8 cellular contexts compared by ENCODE assay signal in genomic region chr19:42184401-42184861, GRCh38. TPM values are rescaled to one million over a fixed set of nuclear protein-coding genes. Genes with fewer than 3 reads are reported as not detected.
DNase-seq lines count a peak whose midpoint lies in the region; ATAC-seq and TF ChIP-seq lines count a peak whose summit lies in the region.

No MANE protein-coding gene starts in this region.

- POLR2A ChIA-PET in GM10248 (lab: Yijun Ruan, JAX), result no interaction called here

- DNase-seq in GM10248 (ENCODE audit: extremely low spot score), result peak; percentile 80
- peak; percentile 74 to 92 (median 92) for DNase-seq in NCI-H1417 (lab: John Stamatoyannopoulos, UW)
- peak; percentile 65 for DNase-seq in T-helper 2 cell treated with Interferon-gamma antibody and Interleukin-4, amounts not matched to agents 5 μg/mL and 100 μg/mL, for 36 hours (ENCODE audit: low spot score)
- peak in 55 of 58 donors; percentile 4 to 84 (median 58) for DNase-seq in anterior cingulate cortex (lab: John Stamatoyannopoulos, UW)
- DNase-seq in hepatocyte (ENCODE audit: low spot score), result peak; percentile 85
- peak; percentile 39 for DNase-seq in skeletal muscle cell (ENCODE audit: low read depth)

- H3K4me3 ChIP-seq in hepatocyte (no peak overlapping the region), skeletal muscle cell (ENCODE audit: low read depth, low read length) (no peak overlapping the region)

- H3K4me3 Mint-ChIP-seq in T-helper 2 cell treated with Interferon-gamma antibody and Interleukin-4, amounts not matched to agents 5 μg/mL and 100 μg/mL, for 36 hours, result peak overlapping the region; percentile 69

- peak; percentile 92 for TF ChIP-seq CTCF in GM10248 (IDR thresholded peaks at IDR 0.05; ENCODE audit: control extremely low read depth, extremely low read depth, low read depth, missing control alignments)
- TF ChIP-seq CTCF in hepatocyte (IDR thresholded peaks at IDR 0.05; ENCODE audit: poor library complexity), result peak; percentile 74

- ATAC-seq in HG02642 (IDR thresholded peaks at IDR 0.05; ENCODE audit: poor library complexity, unreplicated experiment), result no peak
- ATAC-seq in HG03442 (IDR thresholded peaks at IDR 0.05; ENCODE audit: unreplicated experiment), result no peak

- peaks cover 35% of the 10 kb centered on the region for H3K4me1 Mint-ChIP-seq in T-helper 2 cell treated with Interferon-gamma antibody and Interleukin-4, amounts not matched to agents 5 μg/mL and 100 μg/mL, for 36 hours (ENCODE audit: low read depth)

- no peaks in the 10 kb centered on the region for H3K9me3 ChIP-seq in hepatocyte (ENCODE audit: low read depth)

- H2AFZ ChIP-seq in hepatocyte, result no peak overlapping the region

- H3K27ac ChIP-seq in hepatocyte, result no peak overlapping the region

- no peaks in the 10 kb centered on the region for H3K4me1 ChIP-seq in hepatocyte (ENCODE audit: insufficient read depth)

- H3K9me3 Mint-ChIP-seq in T-helper 2 cell treated with Interferon-gamma antibody and Interleukin-4, amounts not matched to agents 5 μg/mL and 100 μg/mL, for 36 hours, result no peaks in the 10 kb centered on the region

- WGBS in hepatocyte (ENCODE audit: low lambda C conversion rate, missing lambda C conversion rate), result 6% methylated on average over 1 of the region's 1 CpG

- CTCF ChIA-PET in GM10248 (lab: Yijun Ruan, JAX), result interaction anchor here (0.6 to 10.2 kb wide), 20 partner anchors 8 to 303 kb away, joined by 3 to 80 read pairs (median 4); partner anchors contain the start of gene POU2F2

- peak overlapping the region; percentile 34 for H3K27ac Mint-ChIP-seq in T-helper 2 cell treated with Interferon-gamma antibody and Interleukin-4, amounts not matched to agents 5 μg/mL and 100 μg/mL, for 36 hours

- H3K27me3 ChIP-seq in hepatocyte, result peaks cover 42% of the 10 kb centered on the region

- H4K20me1 ChIP-seq in hepatocyte (ENCODE audit: insufficient read depth, poor library complexity, severe bottlenecking), result no peaks in the 10 kb centered on the region

- H3K9me2 ChIP-seq in hepatocyte (replicated peaks; ENCODE audit: insufficient read depth), result no peaks in the 10 kb centered on the region

- H3K36me3 Mint-ChIP-seq in T-helper 2 cell treated with Interferon-gamma antibody and Interleukin-4, amounts not matched to agents 5 μg/mL and 100 μg/mL, for 36 hours (ENCODE audit: low read depth), result no peaks in the 10 kb centered on the region

- no peaks in the 10 kb centered on the region for H3K79me2 ChIP-seq in hepatocyte

- H3K36me3 ChIP-seq in hepatocyte (replicated peaks; ENCODE audit: insufficient read depth, low read depth), result no peaks in the 10 kb centered on the region

- peaks cover 11% of the 10 kb centered on the region for H3K27me3 Mint-ChIP-seq in T-helper 2 cell treated with Interferon-gamma antibody and Interleukin-4, amounts not matched to agents 5 μg/mL and 100 μg/mL, for 36 hours (ENCODE audit: low read depth)

- no peak overlapping the region for H3K4me2 ChIP-seq in hepatocyte

RNA-seq across cellular contexts. Expression of gene DEDD2, which starts 33.0 kb away (rescaled TPM):
- 34.2 and 38.6 TPM in 2 replicates for total RNA-seq in hepatocyte
- polyA plus RNA-seq in hepatocyte, result 37.8 and 38.6 TPM in 2 replicates

RNA-seq across cellular contexts. Expression of gene ZNF526, which starts 35.7 kb away (rescaled TPM):
- total RNA-seq in hepatocyte, result 4.9 and 5.1 TPM in 2 replicates
- 8.6 and 9.7 TPM in 2 replicates for polyA plus RNA-seq in hepatocyte

RNA-seq across cellular contexts. Expression of gene POU2F2, which starts 52.2 kb away (rescaled TPM):
- 0.16 TPM in 1 of 2 replicates, not detected in the other for total RNA-seq in hepatocyte
- polyA plus RNA-seq in hepatocyte, result 0.15 and 0.52 TPM in 2 replicates

RNA-seq across cellular contexts. Expression of gene GSK3A, which starts 58.0 kb away (rescaled TPM):
- total RNA-seq in hepatocyte, result 31.2 and 32.2 TPM in 2 replicates
- 36.6 and 38.8 TPM in 2 replicates for polyA plus RNA-seq in hepatocyte

Comparison
In these comparisons a context has a peak if more than half of its experiments do, and no peak if none do; other contexts are left out.
1. DNase-seq: peak in every context shown above with its lines; median percentile 92 in NCI-H1417; 85 in hepatocyte; 80 in GM10248; 65 in T-helper 2 cell treated with Interferon-gamma antibody and Interleukin-4, amounts not matched to agents 5 μg/mL and 100 μg/mL, for 36 hours; 58 in anterior cingulate cortex; 39 in skeletal muscle cell.